Comparison of ENCODE assay signal across 1 cellular context in genomic region chr3:192889694-192890093, GRCh38.
TF ChIP-seq lines count a peak whose summit lies in the region.

No MANE protein-coding gene starts in this region.

TF ChIP-seq in HCT116, 20 proteins besides CTCF, POLR2A, EP300 and RAD21 (continued from another document):
- TF ChIP-seq REST (IDR thresholded peaks at IDR 0.05; ENCODE audit: low read depth) (no peak), YY1 (IDR thresholded peaks at IDR 0.05; ENCODE audit: extremely low read depth, insufficient replicate concordance, low read depth, low read length) (no peak), ATF3 (IDR thresholded peaks at IDR 0.05) (no peak), FOSL1 (IDR thresholded peaks at IDR 0.05; ENCODE audit: low read depth) (no peak), CBX3 (IDR thresholded peaks at IDR 0.05; ENCODE audit: low read depth) (no peak), EGR1 (IDR thresholded peaks at IDR 0.05; ENCODE audit: low read depth) (no peak), MAX (IDR thresholded peaks at IDR 0.05) (no peak), ZFX (IDR thresholded peaks at IDR 0.05) (no peak)
